ENCODE assay signal across 18 cellular contexts in genomic region chrX:147737690-147738089, GRCh38.
DNase-seq lines count a peak whose midpoint lies in the region; ATAC-seq lines count a peak whose summit lies in the region.
"Had no signal": no experiment of that assay in that cellular context is flagged by ENCODE, and none has a peak within 500 bp of the region (broad histone marks: within the 10 kb centered on the region; RNA-seq: fewer than 3 reads in every experiment).

No MANE protein-coding gene starts in this region.

- H3K27ac Mint-ChIP-seq in activated naive CD4-positive, alpha-beta T cell treated with anti-CD3 and anti-CD28 coated beads, Interleukin-2, amount 10 ng/mL, durations not matched to agents 7 days and 5 days: peak overlapping the region; percentile 90
- no peak overlapping the region for H3K27ac Mint-ChIP-seq in activated naive CD4-positive, alpha-beta T cell treated with anti-CD3 and anti-CD28 coated beads for 36 hours
- H3K27ac Mint-ChIP-seq in activated naive CD8-positive, alpha-beta T cell: peak overlapping the region; percentile 61
- no peak overlapping the region for H3K27ac Mint-ChIP-seq in stimulated activated naive CD8-positive, alpha-beta T cell treated with anti-CD3 and anti-CD28 coated beads, Interleukin-15, amount 100 ng/mL, for 72 hours

- peak; percentile 60 for ATAC-seq in stimulated activated naive CD8-positive, alpha-beta T cell treated with anti-CD3 and anti-CD28 coated beads, Interleukin-15, amount 100 ng/mL, for 72 hours
- ATAC-seq: GM12878, SK-N-SH treated with all-trans-retinoic acid at 6 μM for 48 hours had no signal

- peak overlapping the region; percentile 81 for H3K27ac ChIP-seq in KOPT-K1 (ENCODE audit: low read depth, low read length, poor library complexity, severe bottlenecking)
- H3K27ac ChIP-seq: Peyer's patch had no signal

- no peaks in the 10 kb centered on the region for H3K36me3 ChIP-seq in KOPT-K1 (ENCODE audit: insufficient read depth, low read length)
- H3K36me3 ChIP-seq: Peyer's patch had no signal

- H3K9me3 Mint-ChIP-seq in activated naive CD4-positive, alpha-beta T cell treated with anti-CD3 and anti-CD28 coated beads, Interleukin-2, amount 10 ng/mL, durations not matched to agents 7 days and 5 days: peaks cover 2% of the 10 kb centered on the region
- no peaks in the 10 kb centered on the region for H3K9me3 Mint-ChIP-seq in activated naive CD4-positive, alpha-beta T cell treated with anti-CD3 and anti-CD28 coated beads for 36 hours
- no peaks in the 10 kb centered on the region for H3K9me3 Mint-ChIP-seq in activated naive CD8-positive, alpha-beta T cell (ENCODE audit: low read depth)
- H3K9me3 Mint-ChIP-seq in stimulated activated naive CD8-positive, alpha-beta T cell treated with anti-CD3 and anti-CD28 coated beads, Interleukin-15, amount 100 ng/mL, for 72 hours: no peaks in the 10 kb centered on the region

- CTCF ChIA-PET in activated naive CD4-positive, alpha-beta T cell treated with anti-CD3 and anti-CD28 coated beads, Interleukin-2, amount 10 ng/mL, durations not matched to agents 7 days and 5 days (lab: Charles Lee): no interaction called here
- CTCF ChIA-PET in activated naive CD4-positive, alpha-beta T cell treated with anti-CD3 and anti-CD28 coated beads for 36 hours (lab: Charles Lee): no interaction called here

- H3K36me3 Mint-ChIP-seq in activated naive CD4-positive, alpha-beta T cell treated with anti-CD3 and anti-CD28 coated beads, Interleukin-2, amount 10 ng/mL, durations not matched to agents 7 days and 5 days: peaks cover 2% of the 10 kb centered on the region
- H3K36me3 Mint-ChIP-seq in activated naive CD4-positive, alpha-beta T cell treated with anti-CD3 and anti-CD28 coated beads for 36 hours (ENCODE audit: low read depth): no peaks in the 10 kb centered on the region
- no peaks in the 10 kb centered on the region for H3K36me3 Mint-ChIP-seq in activated naive CD8-positive, alpha-beta T cell
- H3K36me3 Mint-ChIP-seq: CD14-positive monocyte had no signal

- intact Hi-C loops in activated naive CD4-positive, alpha-beta T cell treated with anti-CD3 and anti-CD28 coated beads for 36 hours (cut with micrococcal nuclease): loop anchor here (5.0 kb wide), 1 partner anchor 175 kb away; the partner anchor contains the start of gene FMR1

- H3K4me3 Mint-ChIP-seq in activated naive CD4-positive, alpha-beta T cell treated with anti-CD3 and anti-CD28 coated beads, Interleukin-2, amount 10 ng/mL, durations not matched to agents 7 days and 5 days: no peak overlapping the region
- no peak overlapping the region for H3K4me3 Mint-ChIP-seq in activated naive CD4-positive, alpha-beta T cell treated with anti-CD3 and anti-CD28 coated beads for 36 hours
- peak overlapping the region; percentile 6 for H3K4me3 Mint-ChIP-seq in activated naive CD8-positive, alpha-beta T cell
- H3K4me3 Mint-ChIP-seq in stimulated activated naive CD8-positive, alpha-beta T cell treated with anti-CD3 and anti-CD28 coated beads, Interleukin-15, amount 100 ng/mL, for 72 hours: peak overlapping the region in 1 of 2 donors; percentile 35

- DNase-seq in activated naive CD4-positive, alpha-beta T cell treated with anti-CD3 and anti-CD28 coated beads, Interleukin-2, amount 10 ng/mL, durations not matched to agents 7 days and 5 days: no peak
- no peak for DNase-seq in activated naive CD4-positive, alpha-beta T cell treated with anti-CD3 and anti-CD28 coated beads for 36 hours
- no peak for DNase-seq in stimulated activated naive CD8-positive, alpha-beta T cell treated with anti-CD3 and anti-CD28 coated beads, Interleukin-15, amount 100 ng/mL, for 72 hours
- DNase-seq in GM03348 (ENCODE audit: low spot score) (no peak), C1 segment of cervical spinal cord (lab: John Stamatoyannopoulos, UW) (no peak)
- DNase-seq: COR-L47, DMS153, HCEC 1CT, MM.1S, NCI-H187 treated with DMSO at 0.1 percent for 48 hours, NCI-H82, Peyer's patch, SHP77 had no signal

- peaks cover 41% of the 10 kb centered on the region for H3K4me1 Mint-ChIP-seq in activated naive CD4-positive, alpha-beta T cell treated with anti-CD3 and anti-CD28 coated beads, Interleukin-2, amount 10 ng/mL, durations not matched to agents 7 days and 5 days
- peaks cover 19% of the 10 kb centered on the region for H3K4me1 Mint-ChIP-seq in activated naive CD4-positive, alpha-beta T cell treated with anti-CD3 and anti-CD28 coated beads for 36 hours (ENCODE audit: low read depth)
- H3K4me1 Mint-ChIP-seq in activated naive CD8-positive, alpha-beta T cell (ENCODE audit: low read depth): peaks cover 9% of the 10 kb centered on the region
- H3K4me1 Mint-ChIP-seq in stimulated activated naive CD8-positive, alpha-beta T cell treated with anti-CD3 and anti-CD28 coated beads, Interleukin-15, amount 100 ng/mL, for 72 hours: peaks cover 23% of the 10 kb centered on the region

- H3K9me3 ChIP-seq in KOPT-K1 (ENCODE audit: insufficient read depth, low read length, poor library complexity, severe bottlenecking): peaks cover 20% of the 10 kb centered on the region
- H3K9me3 ChIP-seq: Peyer's patch had no signal

- H3K27me3 Mint-ChIP-seq in activated naive CD4-positive, alpha-beta T cell treated with anti-CD3 and anti-CD28 coated beads, Interleukin-2, amount 10 ng/mL, durations not matched to agents 7 days and 5 days: no peaks in the 10 kb centered on the region
- H3K27me3 Mint-ChIP-seq in activated naive CD4-positive, alpha-beta T cell treated with anti-CD3 and anti-CD28 coated beads for 36 hours (ENCODE audit: low read depth): peaks cover 3% of the 10 kb centered on the region
- H3K27me3 Mint-ChIP-seq in activated naive CD8-positive, alpha-beta T cell: no peaks in the 10 kb centered on the region
- H3K27me3 Mint-ChIP-seq in stimulated activated naive CD8-positive, alpha-beta T cell treated with anti-CD3 and anti-CD28 coated beads, Interleukin-15, amount 100 ng/mL, for 72 hours: no peaks in the 10 kb centered on the region

Comparison
In these comparisons a context has a peak if more than half of its experiments do, and no peak if none do; other contexts are left out.
1. H3K27ac Mint-ChIP-seq: peak in activated naive CD4-positive, alpha-beta T cell treated with anti-CD3 and anti-CD28 coated beads, Interleukin-2, amount 10 ng/mL, durations not matched to agents 7 days and 5 days (single experiment) and activated naive CD8-positive, alpha-beta T cell (single experiment); none in activated naive CD4-positive, alpha-beta T cell treated with anti-CD3 and anti-CD28 coated beads for 36 hours (single experiment) and stimulated activated naive CD8-positive, alpha-beta T cell treated with anti-CD3 and anti-CD28 coated beads, Interleukin-15, amount 100 ng/mL, for 72 hours (0 of 2).